In genomic region chr3:138230525-138230924, GRCh38 we compare ENCODE assay signal across 21 cellular contexts.
A peak's percentile ranks its signal among the peaks of the same experiment; 100 is the strongest.
DNase-seq lines count a peak whose midpoint lies in the region; TF ChIP-seq lines count a peak whose summit lies in the region.
"Had no signal": no experiment of that assay in that cellular context is flagged by ENCODE, and none has a peak within 500 bp of the region (broad histone marks: within the 10 kb centered on the region; RNA-seq: fewer than 3 reads in every experiment).

No MANE protein-coding gene starts in this region.

- no peaks in the 10 kb centered on the region for H3K9me3 ChIP-seq in neutrophil
- H3K9me3 ChIP-seq: stomach had no signal

- no peaks in the 10 kb centered on the region for H3K9me3 Mint-ChIP-seq in activated T-cell treated with anti-CD3 and anti-CD28 coated beads, Interleukin-2, amount 50 U/mL, for 24 hours
- H3K9me3 Mint-ChIP-seq: activated naive CD4-positive, alpha-beta T cell treated with anti-CD3 and anti-CD28 coated beads for 36 hours; CD4-positive, alpha-beta T cell; nephron progenitor cell had no signal

- no peak overlapping the region for H3K4me3 Mint-ChIP-seq in activated T-cell treated with anti-CD3 and anti-CD28 coated beads, Interleukin-2, amount 50 U/mL, for 24 hours
- H3K4me3 Mint-ChIP-seq: activated naive CD4-positive, alpha-beta T cell treated with anti-CD3 and anti-CD28 coated beads for 36 hours; CD4-positive, alpha-beta T cell; nephron progenitor cell had no signal

- H3K36me3 Mint-ChIP-seq in activated T-cell treated with anti-CD3 and anti-CD28 coated beads, Interleukin-2, amount 50 U/mL, for 24 hours (ENCODE audit: low read depth): peaks cover 93% of the 10 kb centered on the region

- H3K36me3 ChIP-seq in neutrophil: peaks cover 36% of the 10 kb centered on the region

- peak overlapping the region; percentile 6 for H3K27ac ChIP-seq in neutrophil
- H3K27ac ChIP-seq: stomach had no signal

- no peaks in the 10 kb centered on the region for H3K27me3 ChIP-seq in neutrophil
- H3K27me3 ChIP-seq: stomach had no signal

- H3K27ac Mint-ChIP-seq in activated T-cell treated with anti-CD3 and anti-CD28 coated beads, Interleukin-2, amount 50 U/mL, for 24 hours: peak overlapping the region; percentile 26
- H3K27ac Mint-ChIP-seq: activated naive CD4-positive, alpha-beta T cell treated with anti-CD3 and anti-CD28 coated beads for 36 hours; CD4-positive, alpha-beta T cell; nephron progenitor cell had no signal

- H3K4me1 ChIP-seq in neutrophil (ENCODE audit: control insufficient read depth in 1 of 2, insufficient read depth in 1 of 2, low read depth in 1 of 2, low read length in 1 of 2): no peaks in the 10 kb centered on the region

- TF ChIP-seq CTCF in neutrophil (IDR thresholded peaks at IDR 0.05) (no peak), GM10266 (IDR thresholded peaks at IDR 0.05; ENCODE audit: control insufficient read depth, insufficient read depth, low read depth, missing control alignments) (no peak)

- H3K27me3 Mint-ChIP-seq in activated T-cell treated with anti-CD3 and anti-CD28 coated beads, Interleukin-2, amount 50 U/mL, for 24 hours: no peaks in the 10 kb centered on the region
- H3K27me3 Mint-ChIP-seq: CD4-positive, alpha-beta T cell had no signal

- DNase-seq in activated T-cell treated with anti-CD3 and anti-CD28 coated beads, Interleukin-2, amount 50 U/mL, for 24 hours: no peak
- no peak for DNase-seq in activated T-cell treated with anti-CD3 and anti-CD28 coated beads, Interleukin-2, amount 50 U/mL, for 48 hours
- DNase-seq in HCEC 1CT: peak; percentile 53
- peak; percentile 13 for DNase-seq in amniotic stem cell (lab: John Stamatoyannopoulos, UW)
- no peak for DNase-seq in GM10266 (ENCODE audit: extremely low spot score)
- DNase-seq in NCI-H226: no peak
- no peak for DNase-seq in activated effector memory CD4-positive, alpha-beta T cell treated with Interleukin-2 at 50 U/mL for 16 hours
- DNase-seq: activated CD4-positive, CD25-positive, alpha-beta regulatory T cell treated with anti-CD3 and anti-CD28 coated beads, Interleukin-2, amount 50 U/mL, for 72 hours; activated CD8-positive, alpha-beta memory T cell treated with anti-CD3 and anti-CD28 coated beads, Interleukin-2, amount 50 U/mL, for 4 hours; activated naive CD4-positive, alpha-beta T cell treated with anti-CD3 and anti-CD28 coated beads for 36 hours; CD4-positive, alpha-beta T cell; DMS79; H7; Kasumi-1; NCI-H2171; NCI-H748 treated with DMSO at 0.1 percent for 48 hours; nephron progenitor cell; PC-3; stomach; T1000 had no signal

- no peak overlapping the region for H3K4me3 ChIP-seq in neutrophil (ENCODE audit: low read depth in 1 of 2, low read length in 1 of 2)
- H3K4me3 ChIP-seq: stomach had no signal

- peaks cover 29% of the 10 kb centered on the region for H3K4me1 Mint-ChIP-seq in activated T-cell treated with anti-CD3 and anti-CD28 coated beads, Interleukin-2, amount 50 U/mL, for 24 hours (ENCODE audit: low read depth)

Comparison
In these comparisons a context has a peak if more than half of its experiments do, and no peak if none do; other contexts are left out.
1. DNase-seq: peak in HCEC 1CT (single experiment) and amniotic stem cell (single experiment); none in activated T-cell treated with anti-CD3 and anti-CD28 coated beads, Interleukin-2, amount 50 U/mL, for 24 hours (single experiment), activated T-cell treated with anti-CD3 and anti-CD28 coated beads, Interleukin-2, amount 50 U/mL, for 48 hours (0 of 2), GM10266 (single experiment), NCI-H226 (single experiment) and activated effector memory CD4-positive, alpha-beta T cell treated with Interleukin-2 at 50 U/mL for 16 hours (single experiment).